ENCODE assay signal across 23 cellular contexts in the genomic region with DNA sequence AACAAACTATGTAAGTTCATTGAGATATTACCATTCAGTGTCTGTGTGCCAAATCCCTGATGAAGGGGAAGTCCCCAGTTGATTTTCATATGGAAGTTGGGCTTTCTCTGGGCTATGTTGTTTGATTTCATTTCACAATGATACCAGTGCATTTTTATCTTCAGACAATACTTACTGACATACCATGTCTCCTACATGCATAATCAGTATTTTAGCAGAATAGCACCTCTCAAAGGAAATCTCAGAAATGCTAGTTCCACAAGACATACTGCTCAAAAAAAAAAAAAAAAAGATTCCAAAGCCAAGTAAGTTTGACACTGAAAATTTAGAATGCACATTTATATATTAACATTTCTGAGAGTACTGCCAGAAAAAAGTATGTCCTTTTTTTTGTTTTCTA.
"Had no signal": no experiment of that assay in that cellular context is flagged by ENCODE, and none has a peak within 500 bp of the region (broad histone marks: within the 10 kb centered on the region; RNA-seq: fewer than 3 reads in every experiment).

No MANE protein-coding gene starts in this region.

- H3K4me3 Mint-ChIP-seq: activated CD4-positive, alpha-beta memory T cell treated with anti-CD3 and anti-CD28 coated beads, Interleukin-2, amount 10 ng/mL, durations not matched to agents 7 days and 5 days; activated CD4-positive, alpha-beta T cell treated with anti-CD3 and anti-CD28 coated beads for 36 hours; activated naive CD4-positive, alpha-beta T cell treated with anti-CD3 and anti-CD28 coated beads, Interleukin-2, amount 10 ng/mL, durations not matched to agents 7 days and 5 days; activated naive CD8-positive, alpha-beta T cell treated with anti-CD3 and anti-CD28 coated beads for 36 hours; activated T-helper 17 cell treated with anti-CD3 and anti-CD28 coated beads, Interleukin-2, amount 50 U/mL, for 72 hours; IgD-negative memory B cell had no signal

- H3K4me1 Mint-ChIP-seq: activated CD4-positive, alpha-beta memory T cell treated with anti-CD3 and anti-CD28 coated beads, Interleukin-2, amount 10 ng/mL, durations not matched to agents 7 days and 5 days; activated CD4-positive, alpha-beta T cell treated with anti-CD3 and anti-CD28 coated beads for 36 hours; activated naive CD4-positive, alpha-beta T cell treated with anti-CD3 and anti-CD28 coated beads, Interleukin-2, amount 10 ng/mL, durations not matched to agents 7 days and 5 days; activated naive CD8-positive, alpha-beta T cell treated with anti-CD3 and anti-CD28 coated beads for 36 hours; activated T-helper 17 cell treated with anti-CD3 and anti-CD28 coated beads, Interleukin-2, amount 50 U/mL, for 72 hours; IgD-negative memory B cell had no signal

- H3K36me3 Mint-ChIP-seq: activated naive CD4-positive, alpha-beta T cell treated with anti-CD3 and anti-CD28 coated beads, Interleukin-2, amount 10 ng/mL, durations not matched to agents 7 days and 5 days; activated naive CD8-positive, alpha-beta T cell treated with anti-CD3 and anti-CD28 coated beads for 36 hours; IgD-negative memory B cell had no signal

- ATAC-seq: activated CD4-positive, alpha-beta T cell treated with anti-CD3 and anti-CD28 coated beads for 36 hours; activated T-helper 17 cell treated with anti-CD3 and anti-CD28 coated beads, Interleukin-2, amount 50 U/mL, for 72 hours; Right ventricle myocardium inferior had no signal

- H3K9me3 Mint-ChIP-seq: activated CD4-positive, alpha-beta memory T cell treated with anti-CD3 and anti-CD28 coated beads, Interleukin-2, amount 10 ng/mL, durations not matched to agents 7 days and 5 days; activated naive CD4-positive, alpha-beta T cell treated with anti-CD3 and anti-CD28 coated beads, Interleukin-2, amount 10 ng/mL, durations not matched to agents 7 days and 5 days; activated naive CD8-positive, alpha-beta T cell treated with anti-CD3 and anti-CD28 coated beads for 36 hours; activated T-helper 17 cell treated with anti-CD3 and anti-CD28 coated beads, Interleukin-2, amount 50 U/mL, for 72 hours had no signal

- H3K27ac Mint-ChIP-seq: activated CD4-positive, alpha-beta memory T cell treated with anti-CD3 and anti-CD28 coated beads, Interleukin-2, amount 10 ng/mL, durations not matched to agents 7 days and 5 days; activated CD4-positive, alpha-beta T cell treated with anti-CD3 and anti-CD28 coated beads for 36 hours; activated naive CD4-positive, alpha-beta T cell treated with anti-CD3 and anti-CD28 coated beads, Interleukin-2, amount 10 ng/mL, durations not matched to agents 7 days and 5 days; activated naive CD8-positive, alpha-beta T cell treated with anti-CD3 and anti-CD28 coated beads for 36 hours; activated T-helper 17 cell treated with anti-CD3 and anti-CD28 coated beads, Interleukin-2, amount 50 U/mL, for 72 hours; IgD-negative memory B cell had no signal

- DNase-seq: activated CD4-positive, alpha-beta memory T cell treated with anti-CD3 and anti-CD28 coated beads, Interleukin-2, amount 10 ng/mL, durations not matched to agents 7 days and 5 days; activated CD4-positive, alpha-beta T cell treated with anti-CD3 and anti-CD28 coated beads for 36 hours; activated CD4-positive, alpha-beta T cell treated with anti-CD3 and anti-CD28 coated beads, Interleukin-2, amount 50 U/mL, for 1 hour; activated gamma-delta T cell; activated naive CD4-positive, alpha-beta T cell treated with anti-CD3 and anti-CD28 coated beads, Interleukin-2, amount 10 ng/mL, durations not matched to agents 7 days and 5 days; activated naive CD8-positive, alpha-beta T cell treated with anti-CD3 and anti-CD28 coated beads for 36 hours; activated T-cell treated with anti-CD3 and anti-CD28 coated beads for 4 hours; activated T-cell treated with anti-CD3 and anti-CD28 coated beads, Interleukin-2, amount 50 U/mL, for 48 hours; anterior cingulate cortex; cerebellar nuclear complex; KG1; MV-4-11; NCI-H1092 treated with DMSO at 0.1 percent for 48 hours; NCI-H1436 treated with DMSO at 0.1 percent for 48 hours; NCI-H1930; NCI-H524 treated with DMSO at 0.1 percent for 48 hours; RPMI8226; SK-N-SH; T-helper 1 cell; WERI-Rb-1 had no signal

- H3K27me3 Mint-ChIP-seq: activated CD4-positive, alpha-beta memory T cell treated with anti-CD3 and anti-CD28 coated beads, Interleukin-2, amount 10 ng/mL, durations not matched to agents 7 days and 5 days; activated naive CD4-positive, alpha-beta T cell treated with anti-CD3 and anti-CD28 coated beads, Interleukin-2, amount 10 ng/mL, durations not matched to agents 7 days and 5 days; activated naive CD8-positive, alpha-beta T cell treated with anti-CD3 and anti-CD28 coated beads for 36 hours; IgD-negative memory B cell had no signal
